In the genomic region with DNA sequence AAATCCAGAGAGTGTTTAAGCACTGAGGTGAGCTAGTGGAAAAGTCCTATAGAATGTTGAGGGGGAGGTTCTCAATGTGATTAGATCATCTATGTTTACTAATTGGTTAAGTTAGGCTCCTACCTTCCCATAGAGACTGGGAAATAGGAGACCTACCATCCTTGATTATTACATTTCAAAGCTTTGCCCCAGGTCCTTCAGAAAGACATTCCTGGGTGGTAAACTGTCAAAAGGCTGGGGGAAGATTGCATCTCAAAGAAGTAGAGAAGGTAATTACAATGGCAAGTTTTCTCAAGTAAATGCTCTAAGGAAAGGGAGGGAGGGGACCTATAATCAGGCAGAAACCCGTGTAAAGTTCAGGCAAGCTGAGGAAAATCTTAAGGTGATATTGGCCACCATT, we compare ENCODE assay signal across 2 cellular contexts.
TF ChIP-seq lines count a peak whose summit lies in the region.

No MANE protein-coding gene starts in this region.

TF ChIP-seq in GM23338, 12 proteins besides CTCF, POLR2A, EP300 and RAD21 (continued from another document):
- TF ChIP-seq REST (IDR thresholded peaks at IDR 0.05; ENCODE audit: unreplicated experiment) (no peak), NANOG (IDR thresholded peaks at IDR 0.05; ENCODE audit: borderline replicate concordance) (peak; percentile 53; the same call in 1 of the 2 replicates), EZH2 (IDR thresholded peaks at IDR 0.05; ENCODE audit: low read depth, unreplicated experiment) (no peak), ZNF331 (CRISPR knock-in tag; IDR thresholded peaks at IDR 0.05; ENCODE audit: low read depth) (no peak), ETS1 (IDR thresholded peaks at IDR 0.05) (no peak), ZNF114 (CRISPR knock-in tag; IDR thresholded peaks at IDR 0.05) (no peak)
- TF ChIP-seq, protein P1, sequence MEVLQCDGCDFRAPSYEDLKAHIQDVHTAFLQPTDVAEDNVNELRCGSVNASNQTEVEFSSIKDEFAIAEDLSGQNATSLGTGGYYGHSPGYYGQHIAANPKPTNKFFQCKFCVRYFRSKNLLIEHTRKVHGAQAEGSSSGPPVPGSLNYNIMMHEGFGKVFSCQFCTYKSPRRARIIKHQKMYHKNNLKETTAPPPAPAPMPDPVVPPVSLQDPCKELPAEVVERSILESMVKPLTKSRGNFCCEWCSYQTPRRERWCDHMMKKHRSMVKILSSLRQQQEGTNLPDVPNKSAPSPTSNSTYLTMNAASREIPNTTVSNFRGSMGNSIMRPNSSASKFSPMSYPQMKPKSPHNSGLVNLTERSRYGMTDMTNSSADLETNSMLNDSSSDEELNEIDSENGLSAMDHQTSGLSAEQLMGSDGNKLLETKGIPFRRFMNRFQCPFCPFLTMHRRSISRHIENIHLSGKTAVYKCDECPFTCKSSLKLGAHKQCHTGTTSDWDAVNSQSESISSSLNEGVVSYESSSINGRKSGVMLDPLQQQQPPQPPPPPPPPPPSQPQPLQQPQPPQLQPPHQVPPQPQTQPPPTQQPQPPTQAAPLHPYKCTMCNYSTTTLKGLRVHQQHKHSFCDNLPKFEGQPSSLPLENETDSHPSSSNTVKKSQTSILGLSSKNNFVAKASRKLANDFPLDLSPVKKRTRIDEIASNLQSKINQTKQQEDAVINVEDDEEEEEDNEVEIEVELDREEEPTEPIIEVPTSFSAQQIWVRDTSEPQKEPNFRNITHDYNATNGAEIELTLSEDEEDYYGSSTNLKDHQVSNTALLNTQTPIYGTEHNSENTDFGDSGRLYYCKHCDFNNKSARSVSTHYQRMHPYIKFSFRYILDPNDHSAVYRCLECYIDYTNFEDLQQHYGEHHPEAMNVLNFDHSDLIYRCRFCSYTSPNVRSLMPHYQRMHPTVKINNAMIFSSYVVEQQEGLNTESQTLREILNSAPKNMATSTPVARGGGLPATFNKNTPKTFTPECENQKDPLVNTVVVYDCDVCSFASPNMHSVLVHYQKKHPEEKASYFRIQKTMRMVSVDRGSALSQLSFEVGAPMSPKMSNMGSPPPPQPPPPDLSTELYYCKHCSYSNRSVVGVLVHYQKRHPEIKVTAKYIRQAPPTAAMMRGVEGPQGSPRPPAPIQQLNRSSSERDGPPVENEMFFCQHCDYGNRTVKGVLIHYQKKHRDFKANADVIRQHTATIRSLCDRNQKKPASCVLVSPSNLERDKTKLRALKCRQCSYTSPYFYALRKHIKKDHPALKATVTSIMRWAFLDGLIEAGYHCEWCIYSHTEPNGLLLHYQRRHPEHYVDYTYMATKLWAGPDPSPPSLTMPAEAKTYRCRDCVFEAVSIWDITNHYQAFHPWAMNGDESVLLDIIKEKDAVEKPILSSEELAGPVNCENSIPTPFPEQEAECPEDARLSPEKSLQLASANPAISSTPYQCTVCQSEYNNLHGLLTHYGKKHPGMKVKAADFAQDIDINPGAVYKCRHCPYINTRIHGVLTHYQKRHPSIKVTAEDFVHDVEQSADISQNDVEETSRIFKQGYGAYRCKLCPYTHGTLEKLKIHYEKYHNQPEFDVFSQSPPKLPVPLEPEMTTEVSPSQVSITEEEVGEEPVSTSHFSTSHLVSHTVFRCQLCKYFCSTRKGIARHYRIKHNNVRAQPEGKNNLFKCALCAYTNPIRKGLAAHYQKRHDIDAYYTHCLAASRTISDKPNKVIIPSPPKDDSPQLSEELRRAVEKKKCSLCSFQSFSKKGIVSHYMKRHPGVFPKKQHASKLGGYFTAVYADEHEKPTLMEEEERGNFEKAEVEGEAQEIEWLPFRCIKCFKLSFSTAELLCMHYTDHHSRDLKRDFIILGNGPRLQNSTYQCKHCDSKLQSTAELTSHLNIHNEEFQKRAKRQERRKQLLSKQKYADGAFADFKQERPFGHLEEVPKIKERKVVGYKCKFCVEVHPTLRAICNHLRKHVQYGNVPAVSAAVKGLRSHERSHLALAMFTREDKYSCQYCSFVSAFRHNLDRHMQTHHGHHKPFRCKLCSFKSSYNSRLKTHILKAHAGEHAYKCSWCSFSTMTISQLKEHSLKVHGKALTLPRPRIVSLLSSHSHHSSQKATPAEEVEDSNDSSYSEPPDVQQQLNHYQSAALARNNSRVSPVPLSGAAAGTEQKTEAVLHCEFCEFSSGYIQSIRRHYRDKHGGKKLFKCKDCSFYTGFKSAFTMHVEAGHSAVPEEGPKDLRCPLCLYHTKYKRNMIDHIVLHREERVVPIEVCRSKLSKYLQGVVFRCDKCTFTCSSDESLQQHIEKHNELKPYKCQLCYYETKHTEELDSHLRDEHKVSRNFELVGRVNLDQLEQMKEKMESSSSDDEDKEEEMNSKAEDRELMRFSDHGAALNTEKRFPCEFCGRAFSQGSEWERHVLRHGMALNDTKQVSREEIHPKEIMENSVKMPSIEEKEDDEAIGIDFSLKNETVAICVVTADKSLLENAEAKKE (CRISPR knock-in tag; IDR thresholded peaks at IDR 0.05) = no peak
TF ChIP-seq in GM23338: peak in this region for 2.

TF ChIP-seq in WTC11, 78 proteins besides CTCF, POLR2A, EP300 and RAD21 (continued from another document):
- no peak for TF ChIP-seq USF2 (CRISPR knock-in tag; IDR thresholded peaks at IDR 0.05)
- TF ChIP-seq, protein P2, sequence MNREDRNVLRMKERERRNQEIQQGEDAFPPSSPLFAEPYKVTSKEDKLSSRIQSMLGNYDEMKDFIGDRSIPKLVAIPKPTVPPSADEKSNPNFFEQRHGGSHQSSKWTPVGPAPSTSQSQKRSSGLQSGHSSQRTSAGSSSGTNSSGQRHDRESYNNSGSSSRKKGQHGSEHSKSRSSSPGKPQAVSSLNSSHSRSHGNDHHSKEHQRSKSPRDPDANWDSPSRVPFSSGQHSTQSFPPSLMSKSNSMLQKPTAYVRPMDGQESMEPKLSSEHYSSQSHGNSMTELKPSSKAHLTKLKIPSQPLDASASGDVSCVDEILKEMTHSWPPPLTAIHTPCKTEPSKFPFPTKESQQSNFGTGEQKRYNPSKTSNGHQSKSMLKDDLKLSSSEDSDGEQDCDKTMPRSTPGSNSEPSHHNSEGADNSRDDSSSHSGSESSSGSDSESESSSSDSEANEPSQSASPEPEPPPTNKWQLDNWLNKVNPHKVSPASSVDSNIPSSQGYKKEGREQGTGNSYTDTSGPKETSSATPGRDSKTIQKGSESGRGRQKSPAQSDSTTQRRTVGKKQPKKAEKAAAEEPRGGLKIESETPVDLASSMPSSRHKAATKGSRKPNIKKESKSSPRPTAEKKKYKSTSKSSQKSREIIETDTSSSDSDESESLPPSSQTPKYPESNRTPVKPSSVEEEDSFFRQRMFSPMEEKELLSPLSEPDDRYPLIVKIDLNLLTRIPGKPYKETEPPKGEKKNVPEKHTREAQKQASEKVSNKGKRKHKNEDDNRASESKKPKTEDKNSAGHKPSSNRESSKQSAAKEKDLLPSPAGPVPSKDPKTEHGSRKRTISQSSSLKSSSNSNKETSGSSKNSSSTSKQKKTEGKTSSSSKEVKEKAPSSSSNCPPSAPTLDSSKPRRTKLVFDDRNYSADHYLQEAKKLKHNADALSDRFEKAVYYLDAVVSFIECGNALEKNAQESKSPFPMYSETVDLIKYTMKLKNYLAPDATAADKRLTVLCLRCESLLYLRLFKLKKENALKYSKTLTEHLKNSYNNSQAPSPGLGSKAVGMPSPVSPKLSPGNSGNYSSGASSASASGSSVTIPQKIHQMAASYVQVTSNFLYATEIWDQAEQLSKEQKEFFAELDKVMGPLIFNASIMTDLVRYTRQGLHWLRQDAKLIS (CRISPR knock-in tag; IDR thresholded peaks at IDR 0.05; ENCODE audit: borderline replicate concordance) = no peak
